ENCODE assay signal across 11 cellular contexts in genomic region chr1:207923561-207923960, GRCh38. TPM values are rescaled to one million over a fixed set of nuclear protein-coding genes. Genes with fewer than 3 reads are reported as not detected.
DNase-seq lines count a peak whose midpoint lies in the region; ATAC-seq, FAIRE-seq and TF ChIP-seq lines count a peak whose summit lies in the region.
"Had no signal": no experiment of that assay in that cellular context is flagged by ENCODE, and none has a peak within 500 bp of the region (broad histone marks: within the 10 kb centered on the region; RNA-seq: fewer than 3 reads in every experiment).

No MANE protein-coding gene starts in this region.

- no peak overlapping the region for H3K4me3 ChIP-seq in liver (ENCODE audit: low read depth in 1 of 3, low read length in 3 of 3)
- no peak overlapping the region for H3K4me3 ChIP-seq in HepG2 (replicated peaks in 1 of 3; ENCODE audit: insufficient read depth in 1 of 3, low read depth in 2 of 3, low read length in 3 of 3)

- H3K4me1 ChIP-seq in liver (ENCODE audit: control insufficient read depth in 4 of 4, insufficient read depth in 4 of 4, low read length in 3 of 4) (no peaks in the 10 kb centered on the region), HepG2 (ENCODE audit: insufficient read depth, low read length) (no peaks in the 10 kb centered on the region)

- BruUV-seq in HepG2 (replicated peaks; lab: Mats Ljungman, UMichigan) = no TSS peak

- H3K4me1 Mint-ChIP-seq in endothelial cell (ENCODE audit: unreplicated experiment) = peaks cover 59% of the 10 kb centered on the region
- no peaks in the 10 kb centered on the region for H3K4me1 Mint-ChIP-seq in activated T-cell treated with anti-CD3 and anti-CD28 coated beads, Interleukin-2, amount 50 U/mL, for 24 hours (ENCODE audit: low read depth)
- H3K4me1 Mint-ChIP-seq: activated CD4-positive, alpha-beta T cell treated with anti-CD3 and anti-CD28 coated beads for 36 hours had no signal

- H4K20me1 ChIP-seq in HepG2 (ENCODE audit: insufficient read depth, low read length) = no peaks in the 10 kb centered on the region

- H3K9me3 ChIP-seq in liver (ENCODE audit: control insufficient read depth in 4 of 4, low read length in 3 of 4) (no peaks in the 10 kb centered on the region), HepG2 (ENCODE audit: low read length) (no peaks in the 10 kb centered on the region)

- peak overlapping the region; percentile 95 for H3K27ac Mint-ChIP-seq in endothelial cell (ENCODE audit: unreplicated experiment)
- no peak overlapping the region for H3K27ac Mint-ChIP-seq in activated T-cell treated with anti-CD3 and anti-CD28 coated beads, Interleukin-2, amount 50 U/mL, for 24 hours
- H3K27ac Mint-ChIP-seq: activated CD4-positive, alpha-beta T cell treated with anti-CD3 and anti-CD28 coated beads for 36 hours had no signal

- H3K36me3 ChIP-seq in liver (ENCODE audit: control insufficient read depth in 4 of 4, insufficient read depth in 3 of 4, low read depth in 1 of 4, low read length in 3 of 4) (peaks cover 0 to 1% (median 0%) of the 10 kb centered on the region in 4 donors), HepG2 (replicated peaks in 1 of 2; ENCODE audit: control insufficient read depth in 1 of 2, insufficient read depth in 2 of 2, low read length in 2 of 2) (no peaks in the 10 kb centered on the region)

- WGBS in liver = 40% methylated on average over 7 of the region's 7 CpGs
- 13% methylated on average over 7 of the region's 7 CpGs for WGBS in HepG2 (ENCODE audit: low lambda C conversion rate)

- intact Hi-C loops in HepG2 (cut with micrococcal nuclease; ENCODE audit: unreplicated experiment) = no loop called here

- TF ChIP-seq RAD21 in liver (IDR thresholded peaks at IDR 0.05) (no peak), HepG2 (CRISPR knock-in tag; IDR thresholded peaks at IDR 0.05) (no peak)

- no peak overlapping the region for H3K9ac ChIP-seq in liver (ENCODE audit: low read depth in 1 of 2, low read length in 2 of 2)
- H3K9ac ChIP-seq in HepG2 (ENCODE audit: insufficient read depth, low read depth, low read length) = no peak overlapping the region

- H2AFZ ChIP-seq in HepG2 (ENCODE audit: low read length) = no peak overlapping the region

- no peak for ATAC-seq in HepG2
- ATAC-seq in GM21825 (IDR thresholded peaks at IDR 0.05; ENCODE audit: unreplicated experiment) = no peak
- no peak for ATAC-seq in GM18870 (IDR thresholded peaks at IDR 0.05; ENCODE audit: unreplicated experiment)
- ATAC-seq: activated CD4-positive, alpha-beta T cell treated with anti-CD3 and anti-CD28 coated beads for 36 hours had no signal

- CTCF ChIA-PET in HepG2 (lab: Yijun Ruan, JAX; ENCODE audit: low intra/inter-chr PET ratio, low total read pairs) = no interaction called here

- peaks cover 1% of the 10 kb centered on the region for H3K27me3 Mint-ChIP-seq in endothelial cell (ENCODE audit: unreplicated experiment)
- peaks cover 49% of the 10 kb centered on the region for H3K27me3 Mint-ChIP-seq in activated T-cell treated with anti-CD3 and anti-CD28 coated beads, Interleukin-2, amount 50 U/mL, for 24 hours

- in situ Hi-C loops in HepG2 (cut with HindIII; ENCODE audit: extremely low pct_ligation_motif_present, low pct_unique_long_range_greater_than_20kb) = no loop called here

- H3K27ac ChIP-seq in liver (ENCODE audit: low read depth in 1 of 2, low read length in 2 of 2) (no peak overlapping the region), HepG2 (ENCODE audit: extremely low read length, insufficient read depth, low read length) (no peak overlapping the region)

- H3K27me3 ChIP-seq in liver (ENCODE audit: control insufficient read depth in 4 of 4, insufficient read depth in 4 of 4, low read length in 3 of 4) (no peaks in the 10 kb centered on the region), HepG2 (ENCODE audit: control insufficient read depth in 1 of 2, insufficient read depth in 2 of 2, low read length in 2 of 2) (peaks cover 1 to 31% of the 10 kb centered on the region in 2 experiments; a peak in 2 of 5 replicates)

- H3K36me3 Mint-ChIP-seq in endothelial cell (ENCODE audit: low read depth, unreplicated experiment) = no peaks in the 10 kb centered on the region
- H3K36me3 Mint-ChIP-seq in activated T-cell treated with anti-CD3 and anti-CD28 coated beads, Interleukin-2, amount 50 U/mL, for 24 hours (ENCODE audit: low read depth) = no peaks in the 10 kb centered on the region

- no peaks in the 10 kb centered on the region for H3K9me3 Mint-ChIP-seq in endothelial cell (ENCODE audit: unreplicated experiment)
- no peaks in the 10 kb centered on the region for H3K9me3 Mint-ChIP-seq in activated T-cell treated with anti-CD3 and anti-CD28 coated beads, Interleukin-2, amount 50 U/mL, for 24 hours

- TF ChIP-seq POLR2A in HepG2 (IDR thresholded peaks at IDR 0.05; ENCODE audit: insufficient read depth in 1 of 2, low read depth in 2 of 2, low read length in 2 of 2) = no peak

- FAIRE-seq in HepG2 (lab: Jason Lieb, UNC) = no peak
- FAIRE-seq: endometrium, islet of Langerhans had no signal

- no peaks in the 10 kb centered on the region for H3K79me2 ChIP-seq in HepG2 (ENCODE audit: insufficient read depth, low read length)

- no peak for DNase-seq in HepG2 (ENCODE audit: low spot score)
- peak; percentile 76 for DNase-seq in endothelial cell (ENCODE audit: low spot score)
- peak; percentile 53 to 65 for DNase-seq in lung microvascular endothelial cell (ENCODE audit: low read depth in 2 of 2)
- DNase-seq in Ammon's horn (ENCODE audit: low spot score) = no peak
- DNase-seq in activated T-cell treated with anti-CD3 and anti-CD28 coated beads, Interleukin-2, amount 50 U/mL, for 24 hours = no peak
- DNase-seq: activated CD4-positive, alpha-beta T cell treated with anti-CD3 and anti-CD28 coated beads for 36 hours had no signal

- TF ChIP-seq EP300 in HepG2 (IDR thresholded peaks at IDR 0.05; ENCODE audit: low read depth in 2 of 2, low read length in 2 of 2) = no peak
- no peak for TF ChIP-seq EP300 in HepG2 (CRISPR knock-in tag; IDR thresholded peaks at IDR 0.05; ENCODE audit: borderline replicate concordance)

- no peak overlapping the region for H3K4me2 ChIP-seq in HepG2 (ENCODE audit: low read depth, low read length)

- POLR2A ChIA-PET in HepG2 (lab: Yijun Ruan, JAX) = no interaction called here

- H3K4me3 Mint-ChIP-seq in endothelial cell (ENCODE audit: unreplicated experiment) = no peak overlapping the region
- no peak overlapping the region for H3K4me3 Mint-ChIP-seq in activated T-cell treated with anti-CD3 and anti-CD28 coated beads, Interleukin-2, amount 50 U/mL, for 24 hours
- H3K4me3 Mint-ChIP-seq: activated CD4-positive, alpha-beta T cell treated with anti-CD3 and anti-CD28 coated beads for 36 hours had no signal

- TF ChIP-seq CTCF in liver (IDR thresholded peaks at IDR 0.05; ENCODE audit: low read depth, low read length, missing input control) (no peak), HepG2 (CRISPR knock-in tag; IDR thresholded peaks at IDR 0.05) (no peak), endothelial cell (IDR thresholded peaks at IDR 0.05; ENCODE audit: unreplicated experiment) (no peak)

TF ChIP-seq in HepG2, 621 proteins besides CTCF, POLR2A, EP300 and RAD21 (continues in another document):
- TF ChIP-seq MED13 (CRISPR knock-in tag; IDR thresholded peaks at IDR 0.05) (no peak), PRMT3 (CRISPR knock-in tag; IDR thresholded peaks at IDR 0.05; ENCODE audit: borderline replicate concordance, low read depth) (no peak), ZSCAN25 (CRISPR knock-in tag; IDR thresholded peaks at IDR 0.05) (no peak), MBNL3 (CRISPR knock-in tag; conservative IDR thresholded peaks at IDR 0.05) (no peak), GTF2F1 (IDR thresholded peaks at IDR 0.05; ENCODE audit: low read length) (no peak), ASH2L (IDR thresholded peaks at IDR 0.05; ENCODE audit: insufficient read length, low read depth, low read length) (no peak), NR2F2 (IDR thresholded peaks at IDR 0.05; ENCODE audit: borderline replicate concordance, low read depth) (no peak)

RNA-seq across cellular contexts. Expression of gene CD34, which starts 12.6 kb away (rescaled TPM):
- total RNA-seq in liver (1 to 10 TPM; 1.5 TPM), HepG2 (2016; rRNA removed; fragmentation: Illumina TruSeq; extraction: Trizol) (not detected in 2 replicates), endothelial cell (ENCODE audit: unreplicated experiment) (277 TPM), lung microvascular endothelial cell (14.7 and 25.9 TPM in 2 replicates)
- polyA plus RNA-seq in liver (1 to 10 TPM; 2.0 to 4.0 TPM), HepG2 (2011; rRNA removed) (not detected in 2 replicates)
- not detected in 2 replicates for total RNA-seq in HepG2 (2016; cell fraction: cytosol; rRNA removed; fragmentation: Illumina TruSeq; extraction: Trizol; ENCODE audit: low read depth)
- not detected in 2 replicates for total RNA-seq in HepG2 (2016; cell fraction: insoluble cytoplasmic fraction; rRNA removed; fragmentation: Illumina TruSeq; extraction: Trizol)
- not detected in 2 replicates for total RNA-seq in HepG2 (2016; cell fraction: membrane; rRNA removed; fragmentation: Illumina TruSeq; extraction: Trizol)
- not detected in 2 replicates for total RNA-seq in HepG2 (2016; cell fraction: nucleus; rRNA removed; fragmentation: Illumina TruSeq; extraction: Trizol)
- polyA plus RNA-seq in HepG2 (2011; cell fraction: cytosol; rRNA removed) = not detected in 2 replicates
- polyA plus RNA-seq in HepG2 (2011; cell fraction: nucleus; rRNA removed) = not detected in 2 replicates
- polyA plus RNA-seq in HepG2 (2012) = not detected in 2 replicates
- not detected in 2 replicates for polyA plus RNA-seq in HepG2 (2016; cell fraction: cytosol; fragmentation: Illumina TruSeq; extraction: Trizol; ENCODE audit: low read depth)
- not detected in 2 replicates for polyA plus RNA-seq in HepG2 (2016; cell fraction: insoluble cytoplasmic fraction; fragmentation: Illumina TruSeq; extraction: Trizol; ENCODE audit: low read depth)
- not detected in 2 replicates for polyA plus RNA-seq in HepG2 (2016; cell fraction: membrane; fragmentation: Illumina TruSeq; extraction: Trizol; ENCODE audit: low read depth)
- not detected in 2 replicates for polyA plus RNA-seq in HepG2 (2016; cell fraction: nucleus; fragmentation: Illumina TruSeq; extraction: Trizol; ENCODE audit: insufficient read depth, low read depth)
- polyA minus RNA-seq in HepG2 (2011; rRNA and poly(A)+ RNA removed; ENCODE audit: low replicate concordance) = not detected in 2 replicates
- not detected in 2 replicates for polyA minus RNA-seq in HepG2 (2011; cell fraction: cytosol; rRNA and poly(A)+ RNA removed)
- not detected in 2 replicates for polyA minus RNA-seq in HepG2 (2011; cell fraction: nucleus; rRNA and poly(A)+ RNA removed)

Comparison
In these comparisons a context has a peak if more than half of its experiments do, and no peak if none do; other contexts are left out.
1. DNase-seq: peak in endothelial cell (single experiment) and lung microvascular endothelial cell (2 of 2); none in HepG2 (single experiment), Ammon's horn (single experiment) and activated T-cell treated with anti-CD3 and anti-CD28 coated beads, Interleukin-2, amount 50 U/mL, for 24 hours (single experiment).
2. RNA of gene CD34, which starts 12.6 kb away (total RNA-seq): 277 TPM in endothelial cell (single experiment); 14.7 to 25.9 TPM in lung microvascular endothelial cell, 1.5 TPM in liver and not detected in HepG2; every median in the first group is over 10 times any median in the second.